26 cellular contexts compared by ENCODE assay signal in genomic region chrX:476724-477075, GRCh38.
"Had no signal": no experiment of that assay in that cellular context is flagged by ENCODE, and none has a peak within 500 bp of the region (broad histone marks: within the 10 kb centered on the region; RNA-seq: fewer than 3 reads in every experiment).

No MANE protein-coding gene starts in this region.

- H3K36me3 ChIP-seq: brain microvascular endothelial cell, right atrium auricular region, suprapubic skin, tibial artery, uterus had no signal

- H3K79me2 ChIP-seq: parathyroid adenoma had no signal

- H3K4me1 Mint-ChIP-seq: activated naive CD8-positive, alpha-beta T cell treated with anti-CD3 and anti-CD28 coated beads, Interleukin-2, amount 10 ng/mL, durations not matched to agents 7 days and 5 days; immature natural killer cell; memory B cell; naive thymus-derived CD4-positive, alpha-beta T cell had no signal

- H3K9ac ChIP-seq: parathyroid adenoma had no signal

- H3K27ac ChIP-seq: brain microvascular endothelial cell, parathyroid adenoma, right atrium auricular region, suprapubic skin, tibial artery, uterus, VCaP had no signal

- H3K9me3 ChIP-seq: right atrium auricular region, tibial artery, uterus had no signal

- H3K27ac Mint-ChIP-seq: activated naive CD4-positive, alpha-beta T cell treated with anti-CD3 and anti-CD28 coated beads for 36 hours; activated naive CD8-positive, alpha-beta T cell treated with anti-CD3 and anti-CD28 coated beads, Interleukin-2, amount 10 ng/mL, durations not matched to agents 7 days and 5 days; immature natural killer cell; memory B cell; naive thymus-derived CD4-positive, alpha-beta T cell had no signal

- H3K4me3 Mint-ChIP-seq: activated naive CD4-positive, alpha-beta T cell treated with anti-CD3 and anti-CD28 coated beads for 36 hours; activated naive CD8-positive, alpha-beta T cell treated with anti-CD3 and anti-CD28 coated beads, Interleukin-2, amount 10 ng/mL, durations not matched to agents 7 days and 5 days; immature natural killer cell; memory B cell; naive thymus-derived CD4-positive, alpha-beta T cell; neural crest cell had no signal

- H3K36me3 Mint-ChIP-seq: activated naive CD8-positive, alpha-beta T cell treated with anti-CD3 and anti-CD28 coated beads, Interleukin-2, amount 10 ng/mL, durations not matched to agents 7 days and 5 days; immature natural killer cell had no signal

- H3K4me3 ChIP-seq: right atrium auricular region, suprapubic skin, tibial artery, uterus had no signal

- H3K27me3 Mint-ChIP-seq: activated naive CD8-positive, alpha-beta T cell treated with anti-CD3 and anti-CD28 coated beads, Interleukin-2, amount 10 ng/mL, durations not matched to agents 7 days and 5 days had no signal

- H2AFZ ChIP-seq: parathyroid adenoma had no signal

- H3K27me3 ChIP-seq: brain microvascular endothelial cell, right atrium auricular region, suprapubic skin, uterus had no signal

- DNase-seq: activated CD4-positive, alpha-beta T cell treated with anti-CD3 and anti-CD28 coated beads for 48 hours; activated CD4-positive, alpha-beta T cell treated with anti-CD3 and anti-CD28 coated beads, Interleukin-2, amount 50 U/mL, for 48 hours; activated CD8-positive, alpha-beta memory T cell treated with anti-CD3 and anti-CD28 coated beads for 24 hours; activated effector memory CD4-positive, alpha-beta T cell treated with Interleukin-2 at 50 U/mL for 16 hours; activated naive CD4-positive, alpha-beta T cell treated with anti-CD3 and anti-CD28 coated beads for 36 hours; activated naive CD8-positive, alpha-beta T cell treated with anti-CD3 and anti-CD28 coated beads, Interleukin-2, amount 10 ng/mL, durations not matched to agents 7 days and 5 days; amniotic stem cell; cortex of kidney; hippocampal formation; immature natural killer cell; midbrain; naive thymus-derived CD4-positive, alpha-beta T cell; occipital lobe; stimulated activated naive CD4-positive, alpha-beta T cell; T-helper 9 cell; tibial artery; uterus had no signal

- ATAC-seq: activated CD4-positive, CD25-positive, alpha-beta regulatory T cell treated with anti-CD3 and anti-CD28 coated beads, Interleukin-2, amount 50 U/mL, for 24 hours; esophagus mucosa; naive thymus-derived CD4-positive, alpha-beta T cell had no signal

- H3K4me1 ChIP-seq: parathyroid adenoma, right atrium auricular region, suprapubic skin, tibial artery, uterus had no signal
